In the genomic region with DNA sequence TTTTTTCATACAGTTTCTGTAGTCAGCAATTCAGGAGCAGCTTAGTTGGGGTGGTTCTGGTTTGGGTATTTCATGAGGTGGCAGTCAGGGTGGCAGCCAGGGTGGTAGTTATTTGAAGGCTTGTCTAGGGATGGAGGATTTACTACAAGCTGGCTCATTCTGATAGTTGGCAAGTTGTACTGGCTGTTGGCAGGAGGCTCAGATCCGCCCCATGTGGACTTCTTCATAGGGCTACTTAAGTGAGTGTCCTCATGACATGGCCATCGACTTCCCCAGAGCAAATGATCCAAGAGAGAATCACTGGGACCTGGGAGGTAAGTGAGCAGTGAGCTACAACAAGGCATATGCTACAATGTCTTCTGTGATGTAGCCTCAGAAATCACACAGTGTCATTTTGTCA, we compare ENCODE assay signal across 29 cellular contexts.
"Had no signal": no experiment of that assay in that cellular context is flagged by ENCODE, and none has a peak within 500 bp of the region (broad histone marks: within the 10 kb centered on the region; RNA-seq: fewer than 3 reads in every experiment).

No MANE protein-coding gene starts in this region.

- FAIRE-seq: astrocyte, K562, TTC549 had no signal

- H3K36me3 ChIP-seq: adrenal gland, breast epithelium, Peyer's patch, SJSA1 had no signal

- H3K4me3 ChIP-seq: adrenal gland, body of pancreas, breast epithelium, K562, Peyer's patch, SJSA1 had no signal

- H3K4me2 ChIP-seq: SK-N-SH had no signal

- H3K27me3 ChIP-seq: adrenal gland, body of pancreas, breast epithelium, Peyer's patch, SJSA1 had no signal

- DNase-seq: activated CD4-positive, alpha-beta T cell treated with anti-CD3 and anti-CD28 coated beads, Interleukin-2, amount 10 ng/mL, durations not matched to agents 24 days and 14 days; activated CD4-positive, alpha-beta T cell treated with anti-CD3 and anti-CD28 coated beads, Interleukin-2, amount 50 U/mL, for 4 hours; activated CD8-positive, alpha-beta T cell treated with anti-CD3 and anti-CD28 coated beads for 36 hours; activated gamma-delta T cell treated with Interleukin-2 at 50 U/mL for 16 hours; activated naive CD4-positive, alpha-beta T cell treated with anti-CD3 and anti-CD28 coated beads for 36 hours; activated T-cell treated with anti-CD3 and anti-CD28 coated beads for 4 hours; activated T-cell treated with anti-CD3 and anti-CD28 coated beads, Interleukin-2, amount 50 U/mL, for 4 hours; adrenal gland; body of pancreas; Karpas-422; NCI-H1048; NCI-H1105 treated with DMSO at 0.1 percent for 48 hours; NCI-H1436; NCI-H1694; NCI-H2029; NCI-H524; NCI-H69; NCI-H82; NK-92 treated with Interleukin-12 subunit alpha and Interleukin-12 subunit beta, amount 100 ng/mL, for 24 hours; PC-3; Peyer's patch; RPMI8226; SHP77 treated with DMSO at 0.1 percent for 48 hours; SK-N-SH had no signal

- H3K9me3 ChIP-seq: adrenal gland, body of pancreas, breast epithelium, Peyer's patch, SJSA1, SK-N-SH had no signal

- H3K9ac ChIP-seq: SK-N-SH had no signal

- H3K4me1 ChIP-seq: adrenal gland, body of pancreas, breast epithelium, Peyer's patch had no signal

- H3K27ac ChIP-seq: adrenal gland, body of pancreas, breast epithelium, Peyer's patch, SJSA1 had no signal
